In genomic region chr3:139263798-139264197, GRCh38 we compare ENCODE assay signal across 28 cellular contexts.
"Had no signal": no experiment of that assay in that cellular context is flagged by ENCODE, and none has a peak within 500 bp of the region (broad histone marks: within the 10 kb centered on the region; RNA-seq: fewer than 3 reads in every experiment).

No MANE protein-coding gene starts in this region.

- ATAC-seq: activated CD8-positive, alpha-beta T cell treated with anti-CD3 and anti-CD28 coated beads, Interleukin-2, amount 10 ng/mL, durations not matched to agents 7 days and 5 days; activated naive CD8-positive, alpha-beta T cell treated with anti-CD3 and anti-CD28 coated beads, Interleukin-2, amount 50 U/mL, for 24 hours; PC-3 had no signal

- H3K4me3 ChIP-seq: Peyer's patch, SJSA1 had no signal

- H3K9ac ChIP-seq: SK-N-SH had no signal

- DNase-seq: activated CD4-positive, alpha-beta T cell treated with anti-CD3 and anti-CD28 coated beads, Interleukin-2, amount 10 ng/mL, durations not matched to agents 7 days and 5 days; activated CD4-positive, alpha-beta T cell treated with anti-CD3 and anti-CD28 coated beads, Interleukin-2, amount 50 U/mL, for 48 hours; activated CD8-positive, alpha-beta memory T cell treated with anti-CD3 and anti-CD28 coated beads, Interleukin-2, amount 50 U/mL, for 48 hours; activated CD8-positive, alpha-beta T cell treated with anti-CD3 and anti-CD28 coated beads, Interleukin-2, amount 10 ng/mL, durations not matched to agents 7 days and 5 days; activated effector memory CD4-positive, alpha-beta T cell treated with Interleukin-2 at 50 U/mL for 16 hours; activated naive CD4-positive, alpha-beta T cell treated with anti-CD3 and anti-CD28 coated beads, Interleukin-2, amount 10 ng/mL, durations not matched to agents 7 days and 5 days; activated naive CD8-positive, alpha-beta T cell treated with anti-CD3 and anti-CD28 coated beads, Interleukin-2, amount 50 U/mL, for 24 hours; activated T-cell treated with anti-CD3 and anti-CD28 coated beads, Interleukin-2, amount 50 U/mL, for 48 hours; anterior cingulate cortex; caudate nucleus; NCI-H1048; NCI-H1105 treated with DMSO at 0.1 percent for 48 hours; NCI-H1436; NCI-H1694; NCI-H1930; NCI-H2081 treated with DMSO at 0.1 percent for 48 hours; NCI-H345; NCI-H526; NCI-H748 treated with DMSO at 0.1 percent for 48 hours; NK-92 treated with Interleukin-12 subunit alpha and Interleukin-12 subunit beta, amount 100 ng/mL, for 24 hours; PC-3; Peyer's patch; RPMI8226; SHP77 treated with DMSO at 0.1 percent for 48 hours; SK-N-SH had no signal

- H3K4me1 ChIP-seq: Peyer's patch, SJSA1 had no signal

- H3K36me3 ChIP-seq: Peyer's patch, SJSA1 had no signal

- H3K4me2 ChIP-seq: SK-N-SH had no signal

- H3K27me3 ChIP-seq: Peyer's patch, SJSA1 had no signal

- FAIRE-seq: bronchial epithelial cell, TTC549 had no signal

- H3K27ac ChIP-seq: Peyer's patch, SJSA1 had no signal

- H3K9me3 ChIP-seq: Peyer's patch, SJSA1, SK-N-SH had no signal
